ENCODE assay signal across 8 cellular contexts in the genomic region with DNA sequence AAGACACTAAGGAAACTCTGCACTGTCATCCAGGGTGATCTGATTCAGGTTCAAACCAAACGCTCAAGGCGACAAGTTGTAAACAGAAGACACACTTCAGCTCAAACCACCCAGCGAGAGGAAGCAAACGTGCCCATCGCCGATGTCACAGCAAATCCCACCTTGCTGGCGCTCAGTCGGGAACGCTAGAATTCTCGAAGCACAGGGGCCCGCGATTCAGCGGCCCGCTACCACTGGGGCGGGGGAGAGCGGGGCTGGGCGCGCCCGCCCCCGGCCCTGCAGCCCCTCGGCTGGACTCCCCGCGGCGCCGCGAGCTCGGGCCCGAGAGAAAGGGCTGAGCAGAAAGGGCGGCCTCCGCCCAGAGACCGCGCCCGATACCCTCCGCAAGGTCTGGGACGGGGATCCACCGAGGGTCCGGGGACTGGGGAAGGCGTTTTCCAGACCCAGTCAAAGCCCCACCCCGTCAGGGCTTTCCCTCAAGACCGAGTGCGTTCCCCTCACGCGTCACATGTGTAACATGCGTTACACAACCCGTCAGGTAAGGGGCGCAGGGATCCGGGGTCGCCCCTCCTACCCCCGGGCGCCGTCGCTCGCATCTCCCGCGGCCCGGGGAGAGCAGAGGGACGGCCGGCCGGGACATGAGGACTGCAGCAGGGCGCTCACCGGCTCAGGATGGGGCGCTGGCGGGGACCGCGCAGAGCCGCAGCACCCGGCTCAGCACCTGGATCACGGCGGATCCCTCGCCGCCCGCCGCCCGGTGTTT. TPM values are rescaled to one million over a fixed set of nuclear protein-coding genes. Genes with fewer than 3 reads are reported as not detected.
DNase-seq lines count a peak whose midpoint lies in the region; ATAC-seq, FAIRE-seq and TF ChIP-seq lines count a peak whose summit lies in the region.

No MANE protein-coding gene starts in this region.

- FAIRE-seq in HTR-8/SVneo (lab: Jason Lieb, UNC), result no peak

- ATAC-seq in GM21515 (IDR thresholded peaks at IDR 0.05; ENCODE audit: unreplicated experiment), result peak; percentile 53
- ATAC-seq in left colon, result peak; percentile 31

- TF ChIP-seq CTCF in WI38 (IDR thresholded peaks at IDR 0.05; ENCODE audit: low read depth, low read length), result no peak

- DNase-seq in Daoy (ENCODE audit: low read depth) (peak; percentile 39), HuH-7 (ENCODE audit: low spot score) (peak; percentile 56), left colon (peak; percentile 51 to 60), HTR-8/SVneo (ENCODE audit: insufficient read length, low spot score) (no peak)
- DNase-seq in central memory CD4-positive, alpha-beta T cell, result peak; percentile 72
- peak; percentile 65 for DNase-seq in stimulated activated CD4-positive, alpha-beta T cell treated with anti-CD3 and anti-CD28 coated beads, Interleukin-4, amount 100 ng/mL, for 24 hours

- H3K4me3 ChIP-seq in WI38 (ENCODE audit: low read depth, low read length), result peak overlapping the region; percentile 73

- intact Hi-C loops in left colon (cut with DNase I, micrococcal nuclease), result no loop called here

RNA-seq across cellular contexts. Expression of a gene that starts 0.5 kb away (rescaled TPM):
- 17.3 and 19.3 TPM in 2 replicates for total RNA-seq in Daoy (2014; rRNA removed; shearing (Covaris generic))
- 10 to 100 TPM; 11.4 to 14.0 TPM for total RNA-seq in left colon
